1 cellular context compared by ENCODE assay signal in genomic region chr6:142800240-142800639, GRCh38.
TF ChIP-seq lines count a peak whose summit lies in the region.

No MANE protein-coding gene starts in this region.

TF ChIP-seq in SK-N-SH, 30 proteins besides CTCF, POLR2A, EP300 and RAD21 (continued from another document):
- no peak for TF ChIP-seq ZBTB33 (IDR thresholded peaks at IDR 0.05; ENCODE audit: borderline replicate concordance, low read depth)
- TF ChIP-seq ELF1 (IDR thresholded peaks at IDR 0.05): no peak
TF ChIP-seq in SK-N-SH: peak in this region for 7.
